ENCODE assay signal across 9 cellular contexts in genomic region chr1:176961678-176962077, GRCh38.
"Had no signal": no experiment of that assay in that cellular context is flagged by ENCODE, and none has a peak within 500 bp of the region (broad histone marks: within the 10 kb centered on the region; RNA-seq: fewer than 3 reads in every experiment).

No MANE protein-coding gene starts in this region.

- H3K4me1 ChIP-seq: HAP-1 had no signal

- H3K27ac ChIP-seq: GM23248, HL-60 had no signal

- H3K27ac Mint-ChIP-seq: HFFc6, IgD-negative memory B cell had no signal

- DNase-seq: GM23248, GOT3, H7, HFFc6 had no signal

- H3K36me3 ChIP-seq: HAP-1 had no signal

- H3K4me3 ChIP-seq: GM23248, HAP-1 had no signal

- H3K36me3 Mint-ChIP-seq: IgD-negative memory B cell had no signal

- H3K9me3 Mint-ChIP-seq: IgD-negative memory B cell had no signal

- H3K4me3 Mint-ChIP-seq: HFFc6, IgD-negative memory B cell had no signal

- FAIRE-seq: HepG2 had no signal

- ATAC-seq: HCT116, HepG2 had no signal

- H3K9me3 ChIP-seq: HAP-1 had no signal

- H2AFZ ChIP-seq: GM23248 had no signal

- H3K9ac ChIP-seq: GM23248 had no signal
